In the genomic region with DNA sequence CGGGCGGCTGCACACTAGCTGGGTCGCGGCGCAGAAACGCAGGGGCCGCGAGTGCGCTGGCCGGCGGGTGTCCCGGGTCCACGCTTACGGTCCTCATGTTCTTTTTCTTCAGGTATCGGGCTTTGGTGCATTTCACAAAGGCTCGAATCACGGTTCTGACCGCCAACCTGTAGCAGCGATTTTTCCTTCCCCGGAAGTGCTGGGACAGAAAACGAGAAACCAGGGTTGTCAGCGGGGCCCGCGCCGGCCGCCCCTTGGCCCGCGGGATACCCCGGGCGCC, we compare ENCODE assay signal across 9 cellular contexts. TPM values are rescaled to one million over a fixed set of nuclear protein-coding genes. Genes with fewer than 3 reads are reported as not detected.
DNase-seq lines count a peak whose midpoint lies in the region; ATAC-seq and TF ChIP-seq lines count a peak whose summit lies in the region.
"Had no signal": no experiment of that assay in that cellular context is flagged by ENCODE, and none has a peak within 500 bp of the region (broad histone marks: within the 10 kb centered on the region; RNA-seq: fewer than 3 reads in every experiment).

No MANE protein-coding gene starts in this region.

- BruUV-seq in OCI-LY7 (replicated peaks; lab: Mats Ljungman, UMichigan): no TSS peak

- ATAC-seq in GM19467 (IDR thresholded peaks at IDR 0.05; ENCODE audit: unreplicated experiment): peak; percentile 3
- no peak for ATAC-seq in HG02840 (IDR thresholded peaks at IDR 0.05; ENCODE audit: low FRiP score, unreplicated experiment)

- TF ChIP-seq CTCF in OCI-LY7 (conservative IDR thresholded peaks at IDR 0.05; ENCODE audit: low read length): no peak
- no peak for TF ChIP-seq CTCF in esophagus squamous epithelium (IDR thresholded peaks at IDR 0.05)
- TF ChIP-seq CTCF in prostate gland (IDR thresholded peaks at IDR 0.05): no peak

- DNase-seq in OCI-LY7 (ENCODE audit: low spot score) (no peak), esophagus squamous epithelium (lab: John Stamatoyannopoulos, UW) (no peak), prostate gland (ENCODE audit: low spot score) (no peak), kidney glomerular epithelial cell (lab: John Stamatoyannopoulos, UW) (no peak), AG08396 (ENCODE audit: low spot score) (no peak)
- DNase-seq in activated effector memory CD4-positive, alpha-beta T cell treated with Interleukin-2 at 50 U/mL for 16 hours: no peak

- H3K4me2 ChIP-seq in OCI-LY7 (ENCODE audit: low read length): peak overlapping the region; percentile 84

- H4K20me1 ChIP-seq in OCI-LY7 (ENCODE audit: insufficient read depth, low read length): peaks cover 6% of the 10 kb centered on the region

- H3K36me3 ChIP-seq in OCI-LY7 (ENCODE audit: insufficient read depth, low read length): peaks cover 67% of the 10 kb centered on the region
- peaks cover 5 to 57% (median 24%) of the 10 kb centered on the region in 3 donors for H3K36me3 ChIP-seq in esophagus squamous epithelium
- no peaks in the 10 kb centered on the region for H3K36me3 ChIP-seq in prostate gland

- no peak for TF ChIP-seq POLR2A in esophagus squamous epithelium (IDR thresholded peaks at IDR 0.05)
- no peak for TF ChIP-seq POLR2A in prostate gland (IDR thresholded peaks at IDR 0.05)

- H3K4me1 ChIP-seq in OCI-LY7 (ENCODE audit: insufficient read depth, low read length, poor library complexity, severe bottlenecking): peaks cover 22% of the 10 kb centered on the region
- peaks cover 20 to 74% (median 30%) of the 10 kb centered on the region in 3 donors for H3K4me1 ChIP-seq in esophagus squamous epithelium
- H3K4me1 ChIP-seq in prostate gland (replicated peaks): peaks cover 10% of the 10 kb centered on the region

- WGBS in esophagus squamous epithelium, 2 donors: 0% methylated on average over 14 of the region's 30 CpGs; no CpG with 5 or more reads in 1 of the 2 donors
- WGBS in prostate gland: 0% methylated on average over 22 of the region's 30 CpGs

- H3K9me3 ChIP-seq in OCI-LY7 (ENCODE audit: low read length): no peaks in the 10 kb centered on the region
- no peaks in the 10 kb centered on the region for H3K9me3 ChIP-seq in esophagus squamous epithelium
- H3K9me3 ChIP-seq in prostate gland: no peaks in the 10 kb centered on the region

- peaks cover 52% of the 10 kb centered on the region for H3K79me2 ChIP-seq in OCI-LY7 (ENCODE audit: insufficient read depth, low read depth, low read length)

- CTCF ChIA-PET in OCI-LY7 (lab: Charles Lee; ENCODE audit: unreplicated experiment): no interaction called here

- intact Hi-C loops in OCI-LY7 (cut with micrococcal nuclease; ENCODE audit: unreplicated experiment): loop anchor here (5.0 kb wide), 1 partner anchor 106 kb away; a partner anchor contains a TSS
- intact Hi-C loops in esophagus squamous epithelium (cut with DNase I): no loop called here
- intact Hi-C loops in prostate gland (cut with DNase I): loop anchor here (5.0 kb wide), 1 partner anchor 36 kb away; no protein-coding TSS in a partner anchor

- H2AFZ ChIP-seq in OCI-LY7 (ENCODE audit: low read length): 0 out of 2 replicates have a peak overlapping the region, but pooled peaks have one; percentile 24

- POLR2A ChIA-PET in OCI-LY7 (lab: Charles Lee): interaction anchor here (0.5 to 0.9 kb wide), 2 partner anchors 13 to 167 kb away, joined by 3 read pairs; no protein-coding TSS in a partner anchor

- H3K27ac ChIP-seq in OCI-LY7 (ENCODE audit: low read depth, low read length, poor library complexity, severe bottlenecking) (peak overlapping the region; percentile 73), esophagus squamous epithelium (peak overlapping the region; percentile 85 to 94 (median 90)), prostate gland (peak overlapping the region; percentile 77 to 83)

- H3K4me3 ChIP-seq in OCI-LY7 (ENCODE audit: low read depth, low read length, poor library complexity, severe bottlenecking) (peak overlapping the region; percentile 92), esophagus squamous epithelium (peak overlapping the region; percentile 77 to 93 (median 84)), prostate gland (peak overlapping the region; percentile 96 to 99)

- no peaks in the 10 kb centered on the region for H3K9me2 ChIP-seq in OCI-LY7 (ENCODE audit: insufficient read depth, low read length)

- no peaks in the 10 kb centered on the region for H3K27me3 ChIP-seq in esophagus squamous epithelium
- H3K27me3 ChIP-seq in prostate gland (replicated peaks; ENCODE audit: insufficient read depth): no peaks in the 10 kb centered on the region

RNA-seq across cellular contexts. Expression of a gene that starts 0.3 kb away (rescaled TPM):
- 165 and 196 TPM in 2 replicates for total RNA-seq in OCI-LY7 (2014; rRNA removed; shearing (Covaris generic))
- total RNA-seq in OCI-LY7 (2022): 116 and 143 TPM in 2 replicates
- 100 to 1,000 TPM in 3 of 4 donors, 10 to 100 TPM in 1; 98.0 to 157 (median 116) TPM for total RNA-seq in esophagus squamous epithelium
- 100 to 1,000 TPM; 143 to 174 TPM for total RNA-seq in prostate gland

RNA-seq across cellular contexts. Expression of a gene that starts 7.6 kb away (rescaled TPM):
- 297 and 307 TPM in 2 replicates for total RNA-seq in OCI-LY7 (2014; rRNA removed; shearing (Covaris generic))
- 213 and 238 TPM in 2 replicates for total RNA-seq in OCI-LY7 (2022)
- total RNA-seq in esophagus squamous epithelium: 100 to 1,000 TPM in 2 of 4 donors, 10 to 100 TPM in 2; 42.5 to 213 (median 104) TPM
- total RNA-seq in prostate gland: 100 to 1,000 TPM; 116 to 242 TPM

RNA-seq across cellular contexts. Expression of a gene that starts 14.3 kb away (rescaled TPM):
- not detected in 2 replicates for total RNA-seq in OCI-LY7 (2014; rRNA removed; shearing (Covaris generic))
- total RNA-seq in OCI-LY7 (2022) (not detected in 2 replicates), esophagus squamous epithelium (10 to 100 TPM in 2 of 4 donors, 1 to 10 TPM in 2; 4.7 to 28.3 (median 14.4) TPM), prostate gland (10 to 100 TPM; 33.7 to 34.9 TPM)
- total RNA-seq: activated CD8-positive, alpha-beta memory T cell treated with anti-CD3 and anti-CD28 coated beads for 36 hours had no signal

RNA-seq across cellular contexts. Expression of a gene that starts 28.7 kb away (rescaled TPM):
- not detected in 2 replicates for total RNA-seq in OCI-LY7 (2014; rRNA removed; shearing (Covaris generic))
- not detected in 2 replicates for total RNA-seq in OCI-LY7 (2022)
- total RNA-seq in esophagus squamous epithelium: 10 to 100 TPM; 20.0 to 55.0 (median 34.6) TPM
- total RNA-seq in prostate gland: 100 to 1,000 TPM; 191 to 227 TPM

RNA-seq across cellular contexts. Expression of a gene that starts 31.8 kb away (rescaled TPM):
- total RNA-seq in OCI-LY7 (2014; rRNA removed; shearing (Covaris generic)): 156 and 163 TPM in 2 replicates
- total RNA-seq in OCI-LY7 (2022) (145 and 172 TPM in 2 replicates), esophagus squamous epithelium (100 to 1,000 TPM in 3 of 4 donors, 10 to 100 TPM in 1; 92.7 to 134 (median 123) TPM), prostate gland (100 to 1,000 TPM; 152 to 161 TPM)

Comparison
In these comparisons a context has a peak if more than half of its experiments do, and no peak if none do; other contexts are left out.
1. RNA of a gene that starts 14.3 kb away (total RNA-seq): 33.7 to 34.9 TPM in prostate gland and 4.7 to 28.3 TPM in esophagus squamous epithelium; not detected in OCI-LY7; every median in the first group is over 4 times any median in the second.
2. Peak in every context shown above with its lines, with median percentiles within 50 percentile points of each other: H3K27ac ChIP-seq and H3K4me3 ChIP-seq.